ENCODE assay signal across 16 cellular contexts in genomic region chr2:102581911-102582310, GRCh38. TPM values are rescaled to one million over a fixed set of nuclear protein-coding genes. Genes with fewer than 3 reads are reported as not detected.
DNase-seq lines count a peak whose midpoint lies in the region; ATAC-seq, FAIRE-seq and TF ChIP-seq lines count a peak whose summit lies in the region.
"Had no signal": no experiment of that assay in that cellular context is flagged by ENCODE, and none has a peak within 500 bp of the region (broad histone marks: within the 10 kb centered on the region; RNA-seq: fewer than 3 reads in every experiment).

No MANE protein-coding gene starts in this region.

- H3K4me3 Mint-ChIP-seq in HFFc6 = 0 out of 2 replicates have a peak overlapping the region, but pooled peaks have one; percentile 11

- H3K36me3 ChIP-seq in K562 (ENCODE audit: control insufficient read depth, insufficient read depth, low read length) (no peaks in the 10 kb centered on the region), tibial nerve (no peaks in the 10 kb centered on the region)
- H3K36me3 ChIP-seq: HAP-1, ovary had no signal

- H4K20me1 ChIP-seq in K562 (replicated peaks; ENCODE audit: control insufficient read depth, insufficient read depth, low read length) = no peaks in the 10 kb centered on the region

- H3K36me3 Mint-ChIP-seq in HFFc6 (ENCODE audit: low read depth) = no peaks in the 10 kb centered on the region

- no peaks in the 10 kb centered on the region for H3K9me3 ChIP-seq in K562 (replicated peaks; ENCODE audit: control insufficient read depth, insufficient read depth, low read depth, low read length)
- H3K9me3 ChIP-seq in tibial nerve = peaks cover 0 to 11% (median 2%) of the 10 kb centered on the region in 4 donors
- H3K9me3 ChIP-seq: HAP-1, ovary had no signal

- FAIRE-seq in K562 (lab: Jason Lieb, UNC) = no peak

- H3K9me1 ChIP-seq in K562 (ENCODE audit: control insufficient read depth, insufficient read depth, low read length) = no peaks in the 10 kb centered on the region

- H3K4me3 ChIP-seq in K562 = no peak overlapping the region
- no peak overlapping the region for H3K4me3 ChIP-seq in tibial nerve
- H3K4me3 ChIP-seq: HAP-1, ovary had no signal

- no peak for TF ChIP-seq RAD21 in K562 (CRISPR knock-in tag; conservative IDR thresholded peaks at IDR 0.05 in 1 of 2, IDR thresholded peaks at IDR 0.05 in 1 of 2)

- TF ChIP-seq EP300 in K562 (IDR thresholded peaks at IDR 0.05; ENCODE audit: low read length) (no peak), tibial nerve (IDR thresholded peaks at IDR 0.05) (no peak)

- no peak for DNase-seq in HFFc6
- peak; percentile 43 for DNase-seq in NOMO-1 treated with dmso at 0.1 percent for 144 hours (lab: John Stamatoyannopoulos, UW; ENCODE audit: unreplicated experiment)
- DNase-seq in K562 (ENCODE audit: extremely low read depth in 1 of 4, low spot score in 3 of 4) = no peak
- DNase-seq in renal cortical epithelial cell (ENCODE audit: low read depth) = peak; percentile 19
- DNase-seq in tibial nerve (ENCODE audit: low spot score in 2 of 2) = no peak
- no peak for DNase-seq in head of caudate nucleus
- DNase-seq in GDM1 (lab: John Stamatoyannopoulos, UW) = no peak
- DNase-seq: midbrain, NCI-H187, NCI-H526, ovary had no signal

- in situ Hi-C loops in K562 (cut with MboI) = no loop called here

- no peaks in the 10 kb centered on the region for H3K4me1 Mint-ChIP-seq in HFFc6 (ENCODE audit: low read depth)

- CTCF ChIA-PET in K562 (lab: Yijun Ruan, JAX; ENCODE audit: low intra/inter-chr PET ratio) = no interaction called here

- H3K27me3 ChIP-seq in K562 (ENCODE audit: control insufficient read depth in 2 of 2, insufficient read depth in 2 of 2, low read length in 2 of 2) (no peaks in the 10 kb centered on the region; a peak in 1 of 5 replicates), tibial nerve (no peaks in the 10 kb centered on the region)
- H3K27me3 ChIP-seq: ovary had no signal

- H3K27ac Mint-ChIP-seq in HFFc6 = no peak overlapping the region
- H3K27ac Mint-ChIP-seq: activated naive CD4-positive, alpha-beta T cell treated with anti-CD3 and anti-CD28 coated beads, Interleukin-2, amount 50 U/mL, for 72 hours had no signal

- BruUV-seq in K562 (replicated peaks; lab: Mats Ljungman, UMichigan) = no TSS peak

- H3K9ac ChIP-seq in K562 (ENCODE audit: insufficient read depth in 1 of 2, low read depth in 2 of 2, low read length in 2 of 2) = no peak overlapping the region

- no peaks in the 10 kb centered on the region for H3K9me3 Mint-ChIP-seq in HFFc6

- POLR2A ChIA-PET in K562 (lab: Yijun Ruan, JAX) = no interaction called here

- H3K27ac ChIP-seq in K562 (ENCODE audit: extremely low read depth, low read depth, low read length) (no peak overlapping the region), tibial nerve (no peak overlapping the region)
- H3K27ac ChIP-seq: C4-2B, ovary, VCaP had no signal

- TF ChIP-seq CTCF in HFFc6 (IDR thresholded peaks at IDR 0.05) (no peak), K562 (IDR thresholded peaks at IDR 0.05 in 2 of 3, conservative IDR thresholded peaks at IDR 0.05 in 1 of 3; ENCODE audit: insufficient read depth in 2 of 3, low read depth in 1 of 3, low read length in 3 of 3) (no peak), tibial nerve (IDR thresholded peaks at IDR 0.05) (no peak)

- H2AFZ ChIP-seq in K562 (ENCODE audit: low read depth, low read length) = no peak overlapping the region

- TF ChIP-seq POLR2A in K562 (conservative IDR thresholded peaks at IDR 0.05) (no peak), tibial nerve (IDR thresholded peaks at IDR 0.05) (no peak)

- intact Hi-C loops in K562 (cut with micrococcal nuclease) = no loop called here
- intact Hi-C loops in head of caudate nucleus (cut with DNase I) = no loop called here

- no peak for ATAC-seq in K562
- ATAC-seq: activated naive CD4-positive, alpha-beta T cell treated with anti-CD3 and anti-CD28 coated beads, Interleukin-2, amount 50 U/mL, for 72 hours; Right ventricle myocardium inferior had no signal

- no peaks in the 10 kb centered on the region for H3K4me1 ChIP-seq in K562 (replicated peaks in 1 of 2; ENCODE audit: control insufficient read depth in 2 of 2, insufficient read depth in 2 of 2, low read length in 2 of 2)
- peaks cover 0 to 7% (median 0%) of the 10 kb centered on the region in 4 donors for H3K4me1 ChIP-seq in tibial nerve
- H3K4me1 ChIP-seq: HAP-1 had no signal

- H3K4me2 ChIP-seq in K562 (ENCODE audit: insufficient read depth, low read length) = no peak overlapping the region

- no peaks in the 10 kb centered on the region for H3K79me2 ChIP-seq in K562 (ENCODE audit: control insufficient read depth, insufficient read depth, low read length)

- peaks cover 3% of the 10 kb centered on the region; the same call in 1 of the 2 replicates for H3K27me3 Mint-ChIP-seq in HFFc6 (ENCODE audit: insufficient read depth)

TF ChIP-seq in K562, 482 proteins besides CTCF, POLR2A, EP300 and RAD21:
- TF ChIP-seq ATF3 (IDR thresholded peaks at IDR 0.05) (peak; percentile 19; the same call in 1 of the 2 replicates), ATF3 (CRISPR knock-in tag; conservative IDR thresholded peaks at IDR 0.05) (no peak), RFX7 (CRISPR knock-in tag; IDR thresholded peaks at IDR 0.05) (no peak)

RNA-seq across cellular contexts. Expression of gene SLC9A2, which starts 37.4 kb away (rescaled TPM):
- not detected for total RNA-seq in HFFc6 (2021; fragmentation: NEBNext Ultra II Directional; extraction: Animal tissue kit (Norgen Biotek cat#: 25700))
- total RNA-seq in K562 (2011; cell fraction: chromatin; rRNA removed; ENCODE audit: low replicate concordance) = 5.6 and 14.6 TPM in 2 replicates
- 4.3 and 5.0 TPM in 2 replicates for total RNA-seq in K562 (2011; cell fraction: nucleolus; rRNA removed)
- 7.3 and 10.2 TPM in 2 replicates for total RNA-seq in K562 (2011; cell fraction: nucleoplasm; rRNA removed)
- total RNA-seq in K562 (2014; rRNA removed) (1.6 and 2.5 TPM in 2 replicates), K562 (2014; rRNA removed; fragmentation: Illumina TruSeq; extraction: Trizol) (2.7 and 2.8 TPM in 2 replicates), K562 (2015; rRNA removed; fragmentation: Illumina TruSeq; extraction: Trizol) (3.3 and 3.8 TPM in 2 replicates), K562 (2021) (1.4 and 1.6 TPM in 2 replicates), renal cortical epithelial cell (0.25 and 6.4 TPM in 2 replicates), tibial nerve (under 1 TPM in 1 of 4 donors, not detected in 3; under 0.01 TPM)
- polyA plus RNA-seq in K562 (2011; rRNA removed) (1.3 and 2.3 TPM in 2 replicates), K562 (2014; fragmentation: Illumina TruSeq; extraction: Trizol) (0.91 and 1.6 TPM in 2 replicates), K562 (2014; fragmentation: Nextera tagmentation; extraction: Ambion mirVana) (under 1 TPM; 0.45 to 0.57 TPM), K562 (2014; rRNA removed) (0.97 and 1.9 TPM in 2 replicates)
- 0.63 and 1.1 TPM in 2 replicates for polyA plus RNA-seq in K562 (2011; cell fraction: cytosol; rRNA removed)
- 4.7 and 6.1 TPM in 2 replicates for polyA plus RNA-seq in K562 (2011; cell fraction: nucleus; rRNA removed)
- 0.79 and 1.2 TPM in 2 replicates for polyA plus RNA-seq in K562 (2012)
- polyA minus RNA-seq in K562 (2011; rRNA and poly(A)+ RNA removed) = 5.3 and 7.7 TPM in 2 replicates
- 1.0 and 1.5 TPM in 2 replicates for polyA minus RNA-seq in K562 (2011; cell fraction: cytosol; rRNA and poly(A)+ RNA removed)
- polyA minus RNA-seq in K562 (2011; cell fraction: nucleus; rRNA and poly(A)+ RNA removed) = 8.3 and 8.5 TPM in 2 replicates
- polyA plus RNA-seq: ovary had no signal

Comparison
In these comparisons a context has a peak if more than half of its experiments do, and no peak if none do; other contexts are left out.
1. DNase-seq: peak in NOMO-1 treated with dmso at 0.1 percent for 144 hours (single experiment) and renal cortical epithelial cell (single experiment); none in HFFc6 (single experiment), K562 (0 of 4), tibial nerve (0 of 2), head of caudate nucleus (0 of 42) and GDM1 (single experiment).